8 cellular contexts compared by ENCODE assay signal in the genomic region with DNA sequence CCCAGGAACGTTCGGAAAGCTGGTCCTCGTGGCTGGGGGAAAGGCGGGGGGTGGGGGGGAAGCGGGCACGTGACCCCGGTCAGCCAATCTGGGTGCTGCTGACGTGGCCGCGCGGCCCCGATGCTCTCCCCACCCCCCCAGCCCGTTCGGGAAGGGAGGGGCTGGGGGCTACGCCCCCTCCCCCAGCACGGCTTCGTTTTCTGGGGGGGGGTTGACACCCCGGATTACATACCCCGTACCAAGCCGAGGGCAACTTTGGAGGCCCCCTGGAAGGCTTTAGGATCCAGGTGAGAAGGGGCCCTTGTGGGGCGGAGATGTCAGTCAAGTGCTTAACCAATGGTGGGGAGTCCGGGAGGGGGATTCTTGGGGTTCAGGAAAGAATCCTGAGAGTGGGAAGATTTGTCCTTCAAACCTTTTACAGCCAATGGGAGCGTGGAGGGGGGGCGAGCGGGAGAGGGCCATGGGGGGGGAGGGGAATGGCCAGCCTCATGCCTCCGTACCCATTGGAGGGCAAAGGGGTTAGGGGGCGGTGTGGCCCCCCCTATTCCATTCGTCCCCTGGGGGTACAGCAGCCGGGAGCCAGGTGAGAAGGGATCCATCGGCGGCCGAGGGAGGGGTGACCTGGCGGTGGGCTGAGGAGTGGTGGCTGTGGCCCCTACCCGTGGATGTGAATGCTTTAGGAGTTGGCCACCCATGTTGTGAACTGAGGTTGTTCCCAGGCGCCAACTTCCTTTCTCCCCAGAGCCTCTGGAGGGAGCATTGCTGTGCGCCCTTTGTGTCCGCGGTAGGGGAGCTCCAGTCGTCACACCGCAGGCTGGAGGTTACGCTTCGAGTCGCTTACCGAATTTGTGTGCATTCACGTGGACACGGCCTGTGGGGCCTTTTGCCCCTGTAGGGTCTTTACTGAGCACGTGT. TPM values are rescaled to one million over a fixed set of nuclear protein-coding genes. Genes with fewer than 3 reads are reported as not detected.
A peak's percentile ranks its signal among the peaks of the same experiment; 100 is the strongest.
DNase-seq lines count a peak whose midpoint lies in the region; ATAC-seq, FAIRE-seq and TF ChIP-seq lines count a peak whose summit lies in the region.

No MANE protein-coding gene starts in this region.

- peak; percentile 1 for ATAC-seq in HG02798 (IDR thresholded peaks at IDR 0.05; ENCODE audit: poor library complexity, unreplicated experiment)
- ATAC-seq in HepG2, result peak; percentile 26
- ATAC-seq in HG03095 (IDR thresholded peaks at IDR 0.05; ENCODE audit: unreplicated experiment), result no peak

- H3K4me2 ChIP-seq in HepG2 (ENCODE audit: low read depth, low read length), result peak overlapping the region; percentile 99

- H3K4me3 Mint-ChIP-seq in activated CD4-positive, alpha-beta T cell treated with anti-CD3 and anti-CD28 coated beads, Interleukin-2, amount 10 ng/mL, durations not matched to agents 7 days and 5 days, result peak overlapping the region; percentile 89
- H3K4me3 Mint-ChIP-seq in dendritic cell treated with granulocyte-macrophage colony-stimulating factor and Interleukin-4, amounts not matched to agents 40 ng/mL and 50 ng/mL, for 4 days, result peak overlapping the region; percentile 97

- no peak overlapping the region for H2AFZ ChIP-seq in HepG2 (ENCODE audit: low read length)

- H3K27ac Mint-ChIP-seq in activated CD4-positive, alpha-beta T cell treated with anti-CD3 and anti-CD28 coated beads, Interleukin-2, amount 10 ng/mL, durations not matched to agents 7 days and 5 days, result peak overlapping the region; percentile 99
- H3K27ac Mint-ChIP-seq in dendritic cell treated with granulocyte-macrophage colony-stimulating factor and Interleukin-4, amounts not matched to agents 40 ng/mL and 50 ng/mL, for 4 days, result peak overlapping the region; percentile 100

- peaks cover 28% of the 10 kb centered on the region for H3K4me1 Mint-ChIP-seq in activated CD4-positive, alpha-beta T cell treated with anti-CD3 and anti-CD28 coated beads, Interleukin-2, amount 10 ng/mL, durations not matched to agents 7 days and 5 days
- peaks cover 44% of the 10 kb centered on the region for H3K4me1 Mint-ChIP-seq in dendritic cell treated with granulocyte-macrophage colony-stimulating factor and Interleukin-4, amounts not matched to agents 40 ng/mL and 50 ng/mL, for 4 days (ENCODE audit: low read depth)

- in situ Hi-C loops in HepG2 (cut with HindIII; ENCODE audit: extremely low pct_ligation_motif_present, low pct_unique_long_range_greater_than_20kb), result loop anchor here (25.0 kb wide), 1 partner anchor 1057 kb away; a partner anchor contains a TSS

- peaks cover 6 to 17% of the 10 kb centered on the region in 2 experiments; a peak in 3 of 5 replicates for H3K36me3 ChIP-seq in HepG2 (replicated peaks in 1 of 2; ENCODE audit: control insufficient read depth in 1 of 2, insufficient read depth in 2 of 2, low read length in 2 of 2)

- peak; percentile 95 for DNase-seq in ELR (ENCODE audit: low read depth)
- DNase-seq in NCI-H446 (lab: John Stamatoyannopoulos, UW), result peak; percentile 90 to 91
- DNase-seq in activated CD4-positive, alpha-beta T cell treated with anti-CD3 and anti-CD28 coated beads, Interleukin-2, amount 10 ng/mL, durations not matched to agents 7 days and 5 days, result peak; percentile 71
- DNase-seq in HepG2 (ENCODE audit: low spot score), result peak; percentile 95
- DNase-seq in stimulated activated CD4-positive, alpha-beta T cell treated with anti-CD3 and anti-CD28 coated beads, Interleukin-4, amount 100 ng/mL, for 24 hours, result peak; percentile 75

- peak; percentile 30 for TF ChIP-seq CTCF in HepG2 (CRISPR knock-in tag; IDR thresholded peaks at IDR 0.05)

- H3K36me3 Mint-ChIP-seq in activated CD4-positive, alpha-beta T cell treated with anti-CD3 and anti-CD28 coated beads, Interleukin-2, amount 10 ng/mL, durations not matched to agents 7 days and 5 days (ENCODE audit: low read depth), result peaks cover 43% of the 10 kb centered on the region
- peaks cover 74% of the 10 kb centered on the region for H3K36me3 Mint-ChIP-seq in dendritic cell treated with granulocyte-macrophage colony-stimulating factor and Interleukin-4, amounts not matched to agents 40 ng/mL and 50 ng/mL, for 4 days (ENCODE audit: low read depth)

- POLR2A ChIA-PET in activated CD4-positive, alpha-beta T cell treated with anti-CD3 and anti-CD28 coated beads, Interleukin-2, amount 10 ng/mL, durations not matched to agents 7 days and 5 days (lab: Charles Lee), result interaction anchor here (0.6 kb wide), 1 partner anchor 801 kb away, joined by 3 read pairs; no protein-coding TSS in a partner anchor
- POLR2A ChIA-PET in HepG2 (lab: Yijun Ruan, JAX), result interaction anchor here (0.6 to 10.5 kb wide), 17 partner anchors 10 to 1052 kb away, joined by 3 to 305 read pairs (median 7); a partner anchor contains a TSS

- peak overlapping the region; percentile 75 to 96 (median 78) for H3K4me3 ChIP-seq in HepG2 (replicated peaks in 1 of 3; ENCODE audit: insufficient read depth in 1 of 3, low read depth in 2 of 3, low read length in 3 of 3)

- BruUV-seq in HepG2 (replicated peaks; lab: Mats Ljungman, UMichigan), result TSS peak; percentile 17

- H3K9ac ChIP-seq in HepG2 (ENCODE audit: insufficient read depth, low read depth, low read length), result peak overlapping the region; percentile 100

- H3K9me3 Mint-ChIP-seq in activated CD4-positive, alpha-beta T cell treated with anti-CD3 and anti-CD28 coated beads, Interleukin-2, amount 10 ng/mL, durations not matched to agents 7 days and 5 days, result no peaks in the 10 kb centered on the region
- no peaks in the 10 kb centered on the region for H3K9me3 Mint-ChIP-seq in dendritic cell treated with granulocyte-macrophage colony-stimulating factor and Interleukin-4, amounts not matched to agents 40 ng/mL and 50 ng/mL, for 4 days

- intact Hi-C loops in dendritic cell treated with granulocyte-macrophage colony-stimulating factor and Interleukin-4, amounts not matched to agents 40 ng/mL and 50 ng/mL, for 4 days (cut with micrococcal nuclease), result loop anchor here (5.0 kb wide), 1 partner anchor 77 kb away; no protein-coding TSS in a partner anchor
- intact Hi-C loops in HepG2 (cut with micrococcal nuclease; ENCODE audit: unreplicated experiment), result loop anchor here (5.0 kb wide), 1 partner anchor 82 kb away; no protein-coding TSS in a partner anchor

- peak; percentile 43 for FAIRE-seq in HepG2 (lab: Jason Lieb, UNC)

- H3K27ac ChIP-seq in HepG2 (ENCODE audit: extremely low read length, insufficient read depth, low read length), result peak overlapping the region; percentile 99

- peak; percentile 49 for TF ChIP-seq RAD21 in HepG2 (CRISPR knock-in tag; IDR thresholded peaks at IDR 0.05)

- TF ChIP-seq POLR2A in HepG2 (IDR thresholded peaks at IDR 0.05; ENCODE audit: insufficient read depth in 1 of 2, low read depth in 2 of 2, low read length in 2 of 2), result peak in 1 of 2 experiments; percentile 91; a peak in 2 of 4 replicates

- no peaks in the 10 kb centered on the region for H3K9me3 ChIP-seq in HepG2 (ENCODE audit: low read length)

- WGBS in HepG2 (ENCODE audit: low lambda C conversion rate), result 3% methylated on average over 23 of the region's 47 CpGs

- H3K27me3 ChIP-seq in HepG2 (ENCODE audit: control insufficient read depth in 1 of 2, insufficient read depth in 2 of 2, low read length in 2 of 2), result peaks cover 0 to 4% of the 10 kb centered on the region in 2 experiments; a peak in 1 of 5 replicates

- peaks cover 20% of the 10 kb centered on the region for H4K20me1 ChIP-seq in HepG2 (ENCODE audit: insufficient read depth, low read length)

- H3K4me1 ChIP-seq in HepG2 (ENCODE audit: insufficient read depth, low read length), result peaks cover 39% of the 10 kb centered on the region

- H3K79me2 ChIP-seq in HepG2 (ENCODE audit: insufficient read depth, low read length), result peaks cover 59% of the 10 kb centered on the region

- no peaks in the 10 kb centered on the region for H3K27me3 Mint-ChIP-seq in activated CD4-positive, alpha-beta T cell treated with anti-CD3 and anti-CD28 coated beads, Interleukin-2, amount 10 ng/mL, durations not matched to agents 7 days and 5 days
- H3K27me3 Mint-ChIP-seq in dendritic cell treated with granulocyte-macrophage colony-stimulating factor and Interleukin-4, amounts not matched to agents 40 ng/mL and 50 ng/mL, for 4 days, result no peaks in the 10 kb centered on the region

- TF ChIP-seq EP300 in HepG2 (IDR thresholded peaks at IDR 0.05; ENCODE audit: low read depth in 2 of 2, low read length in 2 of 2) (peak in 1 of 2 experiments; percentile 7; a peak in 2 of 4 replicates), HepG2 (CRISPR knock-in tag; IDR thresholded peaks at IDR 0.05; ENCODE audit: borderline replicate concordance) (no peak)

- CTCF ChIA-PET in activated CD4-positive, alpha-beta T cell treated with anti-CD3 and anti-CD28 coated beads, Interleukin-2, amount 10 ng/mL, durations not matched to agents 7 days and 5 days (lab: Charles Lee), result interaction anchor here (0.8 to 11.4 kb wide), 5 partner anchors 14 to 130 kb away, joined by 3 to 156 read pairs (median 59); a partner anchor contains a TSS
- CTCF ChIA-PET in HepG2 (lab: Yijun Ruan, JAX; ENCODE audit: low intra/inter-chr PET ratio, low total read pairs), result interaction anchor here (1.3 to 2.1 kb wide), 2 partner anchors 17 to 35 kb away, joined by 3 to 12 read pairs; a partner anchor contains a TSS

RNA-seq across cellular contexts. Expression of a gene that starts 0.6 kb away (rescaled TPM):
- 100 to 1,000 TPM; 334 to 383 TPM for total RNA-seq in activated CD4-positive, alpha-beta T cell treated with anti-CD3 and anti-CD28 coated beads, Interleukin-2, amount 10 ng/mL, durations not matched to agents 7 days and 5 days
- 71.5 and 143 TPM in 2 replicates for total RNA-seq in HepG2 (2016; rRNA removed; fragmentation: Illumina TruSeq; extraction: Trizol)
- 57.3 and 65.0 TPM in 2 replicates for total RNA-seq in HepG2 (2016; cell fraction: cytosol; rRNA removed; fragmentation: Illumina TruSeq; extraction: Trizol; ENCODE audit: low read depth)
- total RNA-seq in HepG2 (2016; cell fraction: insoluble cytoplasmic fraction; rRNA removed; fragmentation: Illumina TruSeq; extraction: Trizol), result 67.2 and 139 TPM in 2 replicates
- 98.6 and 98.8 TPM in 2 replicates for total RNA-seq in HepG2 (2016; cell fraction: membrane; rRNA removed; fragmentation: Illumina TruSeq; extraction: Trizol)
- 221 and 247 TPM in 2 replicates for total RNA-seq in HepG2 (2016; cell fraction: nucleus; rRNA removed; fragmentation: Illumina TruSeq; extraction: Trizol)
- 194 and 202 TPM in 2 replicates for polyA plus RNA-seq in HepG2 (2011; rRNA removed)
- polyA plus RNA-seq in HepG2 (2011; cell fraction: cytosol; rRNA removed), result 75.6 and 93.5 TPM in 2 replicates
- polyA plus RNA-seq in HepG2 (2011; cell fraction: nucleus; rRNA removed), result 401 and 432 TPM in 2 replicates
- polyA plus RNA-seq in HepG2 (2012), result 149 and 160 TPM in 2 replicates
- 30.1 and 33.2 TPM in 2 replicates for polyA plus RNA-seq in HepG2 (2016; cell fraction: cytosol; fragmentation: Illumina TruSeq; extraction: Trizol; ENCODE audit: low read depth)
- 94.6 and 114 TPM in 2 replicates for polyA plus RNA-seq in HepG2 (2016; cell fraction: insoluble cytoplasmic fraction; fragmentation: Illumina TruSeq; extraction: Trizol; ENCODE audit: low read depth)
- 58.5 and 64.6 TPM in 2 replicates for polyA plus RNA-seq in HepG2 (2016; cell fraction: membrane; fragmentation: Illumina TruSeq; extraction: Trizol; ENCODE audit: low read depth)
- polyA plus RNA-seq in HepG2 (2016; cell fraction: nucleus; fragmentation: Illumina TruSeq; extraction: Trizol; ENCODE audit: insufficient read depth, low read depth), result 653 and 682 TPM in 2 replicates
- polyA minus RNA-seq in HepG2 (2011; rRNA and poly(A)+ RNA removed; ENCODE audit: low replicate concordance), result 126 and 157 TPM in 2 replicates
- 43.6 and 49.2 TPM in 2 replicates for polyA minus RNA-seq in HepG2 (2011; cell fraction: cytosol; rRNA and poly(A)+ RNA removed)
- 223 and 377 TPM in 2 replicates for polyA minus RNA-seq in HepG2 (2011; cell fraction: nucleus; rRNA and poly(A)+ RNA removed)

RNA-seq across cellular contexts. Expression of a gene that starts 16.1 kb away (rescaled TPM):
- 10 to 100 TPM; 24.0 to 26.8 TPM for total RNA-seq in activated CD4-positive, alpha-beta T cell treated with anti-CD3 and anti-CD28 coated beads, Interleukin-2, amount 10 ng/mL, durations not matched to agents 7 days and 5 days
- 0.71 and 1.3 TPM in 2 replicates for total RNA-seq in HepG2 (2016; rRNA removed; fragmentation: Illumina TruSeq; extraction: Trizol)
- total RNA-seq in HepG2 (2016; cell fraction: cytosol; rRNA removed; fragmentation: Illumina TruSeq; extraction: Trizol; ENCODE audit: low read depth), result 0.53 and 0.61 TPM in 2 replicates
- 0.82 and 1.2 TPM in 2 replicates for total RNA-seq in HepG2 (2016; cell fraction: insoluble cytoplasmic fraction; rRNA removed; fragmentation: Illumina TruSeq; extraction: Trizol)
- total RNA-seq in HepG2 (2016; cell fraction: membrane; rRNA removed; fragmentation: Illumina TruSeq; extraction: Trizol), result 0.46 and 0.76 TPM in 2 replicates
- total RNA-seq in HepG2 (2016; cell fraction: nucleus; rRNA removed; fragmentation: Illumina TruSeq; extraction: Trizol), result 0.78 and 0.85 TPM in 2 replicates
- 0.70 and 1.7 TPM in 2 replicates for polyA plus RNA-seq in HepG2 (2011; rRNA removed)
- 0.59 and 1.2 TPM in 2 replicates for polyA plus RNA-seq in HepG2 (2011; cell fraction: cytosol; rRNA removed)
- 3.1 and 3.3 TPM in 2 replicates for polyA plus RNA-seq in HepG2 (2011; cell fraction: nucleus; rRNA removed)
- polyA plus RNA-seq in HepG2 (2012), result 1.6 and 1.7 TPM in 2 replicates
- polyA plus RNA-seq in HepG2 (2016; cell fraction: cytosol; fragmentation: Illumina TruSeq; extraction: Trizol; ENCODE audit: low read depth), result 0.12 and 0.36 TPM in 2 replicates
- polyA plus RNA-seq in HepG2 (2016; cell fraction: insoluble cytoplasmic fraction; fragmentation: Illumina TruSeq; extraction: Trizol; ENCODE audit: low read depth), result 0.62 and 0.68 TPM in 2 replicates
- polyA plus RNA-seq in HepG2 (2016; cell fraction: membrane; fragmentation: Illumina TruSeq; extraction: Trizol; ENCODE audit: low read depth), result 0.63 and 0.96 TPM in 2 replicates
- polyA plus RNA-seq in HepG2 (2016; cell fraction: nucleus; fragmentation: Illumina TruSeq; extraction: Trizol; ENCODE audit: insufficient read depth, low read depth), result 2.9 and 4.5 TPM in 2 replicates
- polyA minus RNA-seq in HepG2 (2011; rRNA and poly(A)+ RNA removed; ENCODE audit: low replicate concordance), result 1.2 and 1.9 TPM in 2 replicates
- polyA minus RNA-seq in HepG2 (2011; cell fraction: cytosol; rRNA and poly(A)+ RNA removed), result not detected in 2 replicates
- polyA minus RNA-seq in HepG2 (2011; cell fraction: nucleus; rRNA and poly(A)+ RNA removed), result 1.7 and 2.3 TPM in 2 replicates

RNA-seq across cellular contexts. Expression of a gene that starts 28.2 kb away (rescaled TPM):
- total RNA-seq in activated CD4-positive, alpha-beta T cell treated with anti-CD3 and anti-CD28 coated beads, Interleukin-2, amount 10 ng/mL, durations not matched to agents 7 days and 5 days, result 1 to 10 TPM; 8.1 to 8.5 TPM
- not detected in 2 replicates for total RNA-seq in HepG2 (2016; rRNA removed; fragmentation: Illumina TruSeq; extraction: Trizol)
- not detected in 2 replicates for total RNA-seq in HepG2 (2016; cell fraction: cytosol; rRNA removed; fragmentation: Illumina TruSeq; extraction: Trizol; ENCODE audit: low read depth)
- not detected in 2 replicates for total RNA-seq in HepG2 (2016; cell fraction: insoluble cytoplasmic fraction; rRNA removed; fragmentation: Illumina TruSeq; extraction: Trizol)
- not detected in 2 replicates for total RNA-seq in HepG2 (2016; cell fraction: membrane; rRNA removed; fragmentation: Illumina TruSeq; extraction: Trizol)
- total RNA-seq in HepG2 (2016; cell fraction: nucleus; rRNA removed; fragmentation: Illumina TruSeq; extraction: Trizol), result not detected in 2 replicates
- polyA plus RNA-seq in HepG2 (2011; rRNA removed), result not detected in 2 replicates
- not detected in 2 replicates for polyA plus RNA-seq in HepG2 (2011; cell fraction: cytosol; rRNA removed)
- polyA plus RNA-seq in HepG2 (2011; cell fraction: nucleus; rRNA removed), result 0.09 TPM in 1 of 2 replicates, not detected in the other
- not detected in 2 replicates for polyA plus RNA-seq in HepG2 (2012)
- polyA plus RNA-seq in HepG2 (2016; cell fraction: cytosol; fragmentation: Illumina TruSeq; extraction: Trizol; ENCODE audit: low read depth), result not detected in 2 replicates
- polyA plus RNA-seq in HepG2 (2016; cell fraction: insoluble cytoplasmic fraction; fragmentation: Illumina TruSeq; extraction: Trizol; ENCODE audit: low read depth), result not detected in 2 replicates
- not detected in 2 replicates for polyA plus RNA-seq in HepG2 (2016; cell fraction: membrane; fragmentation: Illumina TruSeq; extraction: Trizol; ENCODE audit: low read depth)
- not detected in 2 replicates for polyA plus RNA-seq in HepG2 (2016; cell fraction: nucleus; fragmentation: Illumina TruSeq; extraction: Trizol; ENCODE audit: insufficient read depth, low read depth)
- polyA minus RNA-seq in HepG2 (2011; rRNA and poly(A)+ RNA removed; ENCODE audit: low replicate concordance), result not detected in 2 replicates
- not detected in 2 replicates for polyA minus RNA-seq in HepG2 (2011; cell fraction: cytosol; rRNA and poly(A)+ RNA removed)
- not detected in 2 replicates for polyA minus RNA-seq in HepG2 (2011; cell fraction: nucleus; rRNA and poly(A)+ RNA removed)

RNA-seq across cellular contexts. Expression of a gene that starts 40.4 kb away (rescaled TPM):
- total RNA-seq in activated CD4-positive, alpha-beta T cell treated with anti-CD3 and anti-CD28 coated beads, Interleukin-2, amount 10 ng/mL, durations not matched to agents 7 days and 5 days, result 1 to 10 TPM; 1.5 to 1.6 TPM
- total RNA-seq in HepG2 (2016; rRNA removed; fragmentation: Illumina TruSeq; extraction: Trizol), result 0.07 and 0.09 TPM in 2 replicates
- total RNA-seq in HepG2 (2016; cell fraction: cytosol; rRNA removed; fragmentation: Illumina TruSeq; extraction: Trizol; ENCODE audit: low read depth), result not detected in 2 replicates
- total RNA-seq in HepG2 (2016; cell fraction: insoluble cytoplasmic fraction; rRNA removed; fragmentation: Illumina TruSeq; extraction: Trizol), result 0.04 TPM in 1 of 2 replicates, not detected in the other
- 0.06 TPM in 1 of 2 replicates, not detected in the other for total RNA-seq in HepG2 (2016; cell fraction: membrane; rRNA removed; fragmentation: Illumina TruSeq; extraction: Trizol)
- total RNA-seq in HepG2 (2016; cell fraction: nucleus; rRNA removed; fragmentation: Illumina TruSeq; extraction: Trizol), result 0.09 TPM in 1 of 2 replicates, not detected in the other
- 0.03 TPM in 1 of 2 replicates, not detected in the other for polyA plus RNA-seq in HepG2 (2011; rRNA removed)
- polyA plus RNA-seq in HepG2 (2011; cell fraction: cytosol; rRNA removed), result 0.04 TPM in 1 of 2 replicates, not detected in the other
- not detected in 2 replicates for polyA plus RNA-seq in HepG2 (2011; cell fraction: nucleus; rRNA removed)
- not detected in 2 replicates for polyA plus RNA-seq in HepG2 (2012)
- polyA plus RNA-seq in HepG2 (2016; cell fraction: cytosol; fragmentation: Illumina TruSeq; extraction: Trizol; ENCODE audit: low read depth), result not detected in 2 replicates
- polyA plus RNA-seq in HepG2 (2016; cell fraction: insoluble cytoplasmic fraction; fragmentation: Illumina TruSeq; extraction: Trizol; ENCODE audit: low read depth), result 0.07 TPM in 1 of 2 replicates, not detected in the other
- not detected in 2 replicates for polyA plus RNA-seq in HepG2 (2016; cell fraction: membrane; fragmentation: Illumina TruSeq; extraction: Trizol; ENCODE audit: low read depth)
- polyA plus RNA-seq in HepG2 (2016; cell fraction: nucleus; fragmentation: Illumina TruSeq; extraction: Trizol; ENCODE audit: insufficient read depth, low read depth), result 0.63 TPM in 1 of 2 replicates, not detected in the other
- polyA minus RNA-seq in HepG2 (2011; rRNA and poly(A)+ RNA removed; ENCODE audit: low replicate concordance), result 0.30 TPM in 1 of 2 replicates, not detected in the other
- not detected in 2 replicates for polyA minus RNA-seq in HepG2 (2011; cell fraction: cytosol; rRNA and poly(A)+ RNA removed)
- not detected in 2 replicates for polyA minus RNA-seq in HepG2 (2011; cell fraction: nucleus; rRNA and poly(A)+ RNA removed)

Comparison
In these comparisons a context has a peak if more than half of its experiments do, and no peak if none do; other contexts are left out.
1. RNA of a gene that starts 16.1 kb away (total RNA-seq): 24.0 to 26.8 TPM in activated CD4-positive, alpha-beta T cell treated with anti-CD3 and anti-CD28 coated beads, Interleukin-2, amount 10 ng/mL, durations not matched to agents 7 days and 5 days; 0.46 to 1.3 TPM in HepG2; every median in the first group is over 10 times any median in the second.
2. Peak in every context shown above with its lines, with median percentiles within 50 percentile points of each other: DNase-seq.